34 cellular contexts compared by ENCODE assay signal in genomic region chrX:137441711-137442110, GRCh38.
"Had no signal": no experiment of that assay in that cellular context is flagged by ENCODE, and none has a peak within 500 bp of the region (broad histone marks: within the 10 kb centered on the region; RNA-seq: fewer than 3 reads in every experiment).

No MANE protein-coding gene starts in this region.

- DNase-seq: Karpas-422, Kasumi-1, MG63, MM.1S, MV-4-11, NCI-H1048, NCI-H1092, NCI-H1092 treated with DMSO at 0.1 percent for 48 hours, NCI-H1105, NCI-H1105 treated with DMSO at 0.1 percent for 48 hours, NCI-H1417, NCI-H1417 treated with DMSO at 0.1 percent for 48 hours, NCI-H1436, NCI-H1436 treated with DMSO at 0.1 percent for 48 hours, NCI-H146, NCI-H1694, NCI-H1694 treated with DMSO at 0.1 percent for 48 hours, NCI-H187, NCI-H187 treated with DMSO at 0.1 percent for 48 hours, NCI-H1930, NCI-H2029, NCI-H2029 treated with DMSO at 0.1 percent for 48 hours, NCI-H2081, NCI-H2081 treated with DMSO at 0.1 percent for 48 hours, NCI-H2107, NCI-H2171, NCI-H2171 treated with DMSO at 0.1 percent for 48 hours, NCI-H2227 treated with DMSO at 0.1 percent for 48 hours, NCI-H226, NCI-H345, NCI-H446, NCI-H446 treated with DMSO at 0.1 percent for 48 hours, NCI-H510A, NCI-H510A treated with DMSO at 0.1 percent for 48 hours had no signal

- H3K9me3 ChIP-seq: MG63 had no signal

- H3K4me3 ChIP-seq: MG63 had no signal

- H3K27me3 ChIP-seq: MG63 had no signal

- H3K36me3 ChIP-seq: MG63 had no signal
